Comparison of ENCODE assay signal across 12 cellular contexts in genomic region chrX:9897761-9898161, GRCh38.
DNase-seq lines count a peak whose midpoint lies in the region; ATAC-seq and TF ChIP-seq lines count a peak whose summit lies in the region.
"Had no signal": no experiment of that assay in that cellular context is flagged by ENCODE, and none has a peak within 500 bp of the region (broad histone marks: within the 10 kb centered on the region; RNA-seq: fewer than 3 reads in every experiment).

No MANE protein-coding gene starts in this region.

- no peaks in the 10 kb centered on the region for H4K20me1 ChIP-seq in fibroblast of lung (ENCODE audit: control insufficient read depth, extremely low read depth, insufficient read depth, low read length)

- DNase-seq in ELR (ENCODE audit: low read depth) (peak; percentile 80), T1000 (lab: John Stamatoyannopoulos, UW) (peak; percentile 35), fibroblast of lung (ENCODE audit: low read depth in 2 of 2) (peak; percentile 92 to 97), pons (ENCODE audit: low spot score) (peak; percentile 32)
- DNase-seq in activated T-cell treated with anti-CD3 and anti-CD28 coated beads, Interleukin-2, amount 50 U/mL, for 1 hour, result no peak
- DNase-seq: activated CD8-positive, alpha-beta memory T cell treated with anti-CD3 and anti-CD28 coated beads, Interleukin-2, amount 10 ng/mL, durations not matched to agents 7 days and 5 days; CD4-positive, alpha-beta memory T cell had no signal

- H3K4me1 ChIP-seq in fibroblast of lung (ENCODE audit: control insufficient read depth, extremely low read depth, insufficient read depth, low read length), result peaks cover 10% of the 10 kb centered on the region

- ATAC-seq in HG03571 (IDR thresholded peaks at IDR 0.05; ENCODE audit: unreplicated experiment), result no peak
- ATAC-seq in HG02588 (IDR thresholded peaks at IDR 0.05; ENCODE audit: unreplicated experiment), result no peak
- ATAC-seq in HG03565 (IDR thresholded peaks at IDR 0.05; ENCODE audit: unreplicated experiment), result no peak
- ATAC-seq: activated CD8-positive, alpha-beta memory T cell treated with anti-CD3 and anti-CD28 coated beads, Interleukin-2, amount 10 ng/mL, durations not matched to agents 7 days and 5 days had no signal

- H3K9me3 ChIP-seq in fibroblast of lung (ENCODE audit: control insufficient read depth, insufficient read depth, low read depth, low read length), result no peaks in the 10 kb centered on the region

- H3K79me2 ChIP-seq in fibroblast of lung (ENCODE audit: control insufficient read depth, insufficient read depth, low read length), result no peaks in the 10 kb centered on the region
- H3K79me2 ChIP-seq: hepatocyte had no signal

- no peak overlapping the region for H2AFZ ChIP-seq in fibroblast of lung (ENCODE audit: low read length)
- H2AFZ ChIP-seq: hepatocyte had no signal

- no peaks in the 10 kb centered on the region for H3K36me3 ChIP-seq in fibroblast of lung (ENCODE audit: control insufficient read depth, insufficient read depth, low read length)

- no peaks in the 10 kb centered on the region for H3K27me3 ChIP-seq in fibroblast of lung (ENCODE audit: control insufficient read depth, insufficient read depth, low read length)
- H3K27me3 ChIP-seq: hepatocyte had no signal

- H3K27ac ChIP-seq in fibroblast of lung (ENCODE audit: insufficient read depth, low read length), result peak overlapping the region; percentile 79
- H3K27ac ChIP-seq: hepatocyte, HL-60 had no signal

- H3K4me2 ChIP-seq in fibroblast of lung (ENCODE audit: extremely low read depth, insufficient read depth, low read length), result no peak overlapping the region
- H3K4me2 ChIP-seq: hepatocyte had no signal

- H3K9ac ChIP-seq in fibroblast of lung (ENCODE audit: insufficient read depth, low read length), result no peak overlapping the region

- no peak for TF ChIP-seq CTCF in fibroblast of lung (conservative IDR thresholded peaks at IDR 0.05 in 1 of 2, IDR thresholded peaks at IDR 0.05 in 1 of 2; ENCODE audit: low read depth in 1 of 2, low read length in 2 of 2)

- no peak overlapping the region for H3K4me3 ChIP-seq in fibroblast of lung (replicated peaks in 1 of 4; ENCODE audit: control extremely low read depth in 1 of 4, insufficient read depth in 1 of 4, low read depth in 3 of 4, low read length in 4 of 4)
- H3K4me3 ChIP-seq: hepatocyte had no signal
